In the genomic region with DNA sequence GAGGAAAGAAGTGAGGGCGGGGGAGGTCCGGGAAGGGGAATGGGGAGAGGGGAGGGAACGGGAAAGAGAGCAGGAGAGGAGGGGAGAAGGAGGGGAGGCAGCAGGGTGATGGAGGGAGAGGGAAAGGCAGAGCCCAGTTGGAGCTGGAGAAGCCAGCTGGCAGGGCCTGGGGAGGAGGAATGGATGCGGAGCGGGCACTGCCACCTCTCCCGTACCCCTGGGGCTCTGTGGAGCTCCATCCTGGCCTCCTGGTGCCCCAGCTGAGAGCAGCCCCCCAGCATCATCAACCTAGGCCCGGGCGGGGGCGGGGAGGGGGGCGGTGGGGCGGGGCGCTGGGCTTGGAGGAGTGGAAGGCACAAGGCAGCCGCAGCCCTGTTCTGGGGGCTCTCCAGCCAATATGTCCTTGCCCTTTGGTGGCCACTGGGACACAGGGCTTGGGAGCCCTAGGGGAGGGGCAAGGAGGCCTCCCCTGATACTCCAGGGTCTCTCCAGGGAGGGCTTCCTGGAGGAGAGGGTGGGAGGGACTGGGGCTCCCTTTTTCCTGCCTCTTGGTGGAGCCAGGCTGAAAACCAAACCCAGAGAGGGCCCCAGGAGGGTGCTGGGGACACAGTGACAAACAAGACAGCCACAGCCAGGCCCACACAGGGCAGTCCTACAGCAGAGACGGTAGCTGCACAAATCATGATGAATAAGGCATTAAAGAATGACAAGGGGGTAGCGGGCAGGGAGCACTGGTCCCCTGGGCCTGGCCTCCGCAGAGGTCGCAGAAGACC, we compare ENCODE assay signal across 1 cellular context.
TF ChIP-seq lines count a peak whose summit lies in the region.

No MANE protein-coding gene starts in this region.

TF ChIP-seq in HEK293, 187 proteins besides CTCF, POLR2A, EP300 and RAD21 (continued from another document):
- TF ChIP-seq ZNF366 (tag by site-specific recombination; conservative IDR thresholded peaks at IDR 0.05) = peak; percentile 13; the same call in 1 of the 2 replicates
TF ChIP-seq in HEK293: peak in this region for 8.
